In the genomic region with DNA sequence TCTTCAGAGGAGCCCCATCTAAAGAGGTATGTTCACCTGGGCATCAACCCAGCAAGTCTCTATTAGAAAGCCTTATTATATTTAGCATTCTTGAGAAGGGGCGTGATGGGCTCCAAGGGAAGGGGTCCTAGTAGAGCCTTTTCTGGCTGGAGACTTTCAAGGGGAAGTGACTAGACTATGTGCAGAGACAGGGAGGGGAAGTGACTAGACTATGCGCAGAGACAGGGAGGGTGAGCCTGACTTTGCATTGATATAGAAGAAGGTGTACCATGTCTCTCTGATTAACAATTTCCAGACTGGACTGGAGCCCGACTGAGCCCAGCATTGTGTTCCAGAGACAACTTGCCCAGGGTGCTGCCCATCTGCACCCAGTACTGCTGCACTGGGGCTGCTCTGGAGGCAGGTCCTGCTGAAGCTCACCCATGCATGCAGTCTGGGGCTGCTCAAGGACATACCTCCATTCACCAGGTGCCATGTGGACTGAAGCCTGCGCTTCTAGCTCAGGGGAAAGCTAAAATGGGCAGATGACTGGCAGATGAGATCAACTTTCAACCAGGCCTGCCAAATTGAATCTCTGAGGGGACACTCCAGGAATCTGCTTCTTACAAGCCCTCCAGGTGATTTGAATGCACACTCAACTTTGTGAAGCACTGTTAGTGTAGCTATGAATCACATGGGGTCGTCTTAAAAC, we compare ENCODE assay signal across 18 cellular contexts.
DNase-seq lines count a peak whose midpoint lies in the region; ATAC-seq lines count a peak whose summit lies in the region.
"Had no signal": no experiment of that assay in that cellular context is flagged by ENCODE, and none has a peak within 500 bp of the region (broad histone marks: within the 10 kb centered on the region; RNA-seq: fewer than 3 reads in every experiment).

No MANE protein-coding gene starts in this region.

- peaks cover 42% of the 10 kb centered on the region for H3K36me3 Mint-ChIP-seq in activated CD4-positive, alpha-beta T cell treated with anti-CD3 and anti-CD28 coated beads for 36 hours (ENCODE audit: low read depth)
- H3K36me3 Mint-ChIP-seq in activated naive CD8-positive, alpha-beta T cell treated with anti-CD3 and anti-CD28 coated beads for 36 hours: peaks cover 38% of the 10 kb centered on the region

- H3K27ac Mint-ChIP-seq in activated CD4-positive, alpha-beta T cell treated with anti-CD3 and anti-CD28 coated beads for 36 hours: peak overlapping the region; percentile 66
- peak overlapping the region; percentile 38 for H3K27ac Mint-ChIP-seq in activated naive CD8-positive, alpha-beta T cell treated with anti-CD3 and anti-CD28 coated beads for 36 hours

- no peak overlapping the region for H3K4me3 Mint-ChIP-seq in activated CD4-positive, alpha-beta T cell treated with anti-CD3 and anti-CD28 coated beads for 36 hours
- no peak overlapping the region for H3K4me3 Mint-ChIP-seq in activated naive CD8-positive, alpha-beta T cell treated with anti-CD3 and anti-CD28 coated beads for 36 hours

- H3K27ac ChIP-seq in temporal lobe (ENCODE audit: low read depth, low read length): peak overlapping the region; percentile 23
- H3K27ac ChIP-seq: body of pancreas, parathyroid adenoma, VCaP had no signal

- peaks cover 61% of the 10 kb centered on the region for H3K4me1 Mint-ChIP-seq in activated CD4-positive, alpha-beta T cell treated with anti-CD3 and anti-CD28 coated beads for 36 hours
- peaks cover 30% of the 10 kb centered on the region for H3K4me1 Mint-ChIP-seq in activated naive CD8-positive, alpha-beta T cell treated with anti-CD3 and anti-CD28 coated beads for 36 hours

- no peak for DNase-seq in activated CD4-positive, alpha-beta T cell treated with anti-CD3 and anti-CD28 coated beads for 36 hours
- no peak for DNase-seq in activated CD4-positive, alpha-beta T cell treated with anti-CD3 and anti-CD28 coated beads for 1 hour
- peak; percentile 23 for DNase-seq in NCI-H187 treated with DMSO at 0.1 percent for 48 hours (lab: John Stamatoyannopoulos, UW)
- DNase-seq in activated naive CD8-positive, alpha-beta T cell treated with anti-CD3 and anti-CD28 coated beads for 36 hours: no peak
- no peak for DNase-seq in NCI-H1048 (lab: John Stamatoyannopoulos, UW)
- no peak for DNase-seq in GF-D8 (lab: John Stamatoyannopoulos, UW)
- DNase-seq: activated gamma-delta T cell treated with Interleukin-2 at 50 U/mL for 16 hours; DMS 273 treated with DMSO at 0.1 percent for 48 hours; effector CD4-positive, alpha-beta T cell; hypothalamus; left ventricle myocardium superior; NCI-H1417 treated with DMSO at 0.1 percent for 48 hours; stimulated activated naive CD8-positive, alpha-beta T cell treated with anti-CD3 and anti-CD28 coated beads, Interleukin-15, Interleukin-2, amounts not matched to agents 100 U/mL and 50 U/mL, for 24 hours had no signal

- CTCF ChIA-PET in activated CD4-positive, alpha-beta T cell treated with anti-CD3 and anti-CD28 coated beads for 36 hours (lab: Charles Lee): interaction anchor here (0.5 to 1.1 kb wide), 3 partner anchors 20 to 402 kb away, joined by 3 to 4 read pairs (median 3); no protein-coding TSS in a partner anchor

- ATAC-seq in activated CD4-positive, alpha-beta T cell treated with anti-CD3 and anti-CD28 coated beads for 36 hours: no peak
- ATAC-seq in GM21390 (IDR thresholded peaks at IDR 0.05; ENCODE audit: unreplicated experiment): no peak
- ATAC-seq: left ventricle myocardium superior; stimulated activated naive CD8-positive, alpha-beta T cell treated with anti-CD3 and anti-CD28 coated beads, Interleukin-15, Interleukin-2, amounts not matched to agents 100 U/mL and 50 U/mL, for 24 hours had no signal

- intact Hi-C loops in activated CD4-positive, alpha-beta T cell treated with anti-CD3 and anti-CD28 coated beads for 36 hours (cut with DNase I, micrococcal nuclease): no loop called here

- no peaks in the 10 kb centered on the region for H3K27me3 Mint-ChIP-seq in activated CD4-positive, alpha-beta T cell treated with anti-CD3 and anti-CD28 coated beads for 36 hours
- no peaks in the 10 kb centered on the region for H3K27me3 Mint-ChIP-seq in activated naive CD8-positive, alpha-beta T cell treated with anti-CD3 and anti-CD28 coated beads for 36 hours

- POLR2A ChIA-PET in activated CD4-positive, alpha-beta T cell treated with anti-CD3 and anti-CD28 coated beads for 36 hours (lab: Charles Lee): no interaction called here

- peaks cover 2% of the 10 kb centered on the region for H3K9me3 Mint-ChIP-seq in activated CD4-positive, alpha-beta T cell treated with anti-CD3 and anti-CD28 coated beads for 36 hours (ENCODE audit: low read depth)
- H3K9me3 Mint-ChIP-seq in activated naive CD8-positive, alpha-beta T cell treated with anti-CD3 and anti-CD28 coated beads for 36 hours: peaks cover 2% of the 10 kb centered on the region
